17 cellular contexts compared by ENCODE assay signal in the genomic region with DNA sequence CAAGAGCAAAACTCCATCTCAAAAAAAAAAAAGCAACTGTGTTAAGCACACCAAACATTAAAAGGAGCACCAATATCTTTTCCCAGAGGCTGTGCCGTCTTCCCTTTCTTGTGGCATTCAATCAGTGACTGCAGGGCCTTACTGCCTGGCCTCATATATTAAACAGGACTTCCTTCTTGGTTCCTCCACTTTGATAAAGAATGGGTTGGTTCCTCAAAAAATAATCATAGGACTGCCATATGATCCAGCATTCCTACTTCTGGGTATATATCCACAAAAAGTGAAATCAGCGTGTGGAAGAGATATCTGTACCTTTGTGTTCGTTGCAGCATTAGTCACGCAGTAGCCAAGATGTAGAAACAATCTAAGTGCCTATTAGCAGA. TPM values are rescaled to one million over a fixed set of nuclear protein-coding genes. Genes with fewer than 3 reads are reported as not detected.
DNase-seq lines count a peak whose midpoint lies in the region; ATAC-seq and TF ChIP-seq lines count a peak whose summit lies in the region.
"Had no signal": no experiment of that assay in that cellular context is flagged by ENCODE, and none has a peak within 500 bp of the region (broad histone marks: within the 10 kb centered on the region; RNA-seq: fewer than 3 reads in every experiment).

No MANE protein-coding gene starts in this region.

- 75% methylated on average over 4 of the region's 4 CpGs for WGBS in upper lobe of left lung, 2 donors

- no peaks in the 10 kb centered on the region for H3K27me3 ChIP-seq in left ventricle myocardium inferior (ENCODE audit: low read depth)
- H3K27me3 ChIP-seq in upper lobe of left lung = no peaks in the 10 kb centered on the region
- H3K27me3 ChIP-seq in MG63 = no peaks in the 10 kb centered on the region
- H3K27me3 ChIP-seq: breast epithelium, SJCRH30 had no signal

- H3K9me3 ChIP-seq in left ventricle myocardium inferior (replicated peaks) (no peaks in the 10 kb centered on the region), upper lobe of left lung (no peaks in the 10 kb centered on the region), MG63 (no peaks in the 10 kb centered on the region)
- H3K9me3 ChIP-seq: breast epithelium, SJCRH30 had no signal

- peak overlapping the region in 3 of 8 donors; percentile 54 to 74 (median 70) for H3K4me3 Mint-ChIP-seq in naive B cell
- H3K4me3 Mint-ChIP-seq in activated T-helper 1 cell treated with anti-CD3 and anti-CD28 coated beads, Interleukin-12 subunit alpha, Interleukin-12 subunit beta, Interleukin-2, Interleukin-4 antibody, amounts not matched to agents 30 ng/mL and 10 ng/mL and 1 ng/mL, durations not matched to agents 14 hours and 24 hours and 36 hours = no peak overlapping the region
- H3K4me3 Mint-ChIP-seq: activated naive CD8-positive, alpha-beta T cell treated with anti-CD3 and anti-CD28 coated beads, Interleukin-2, amount 10 ng/mL, durations not matched to agents 7 days and 5 days; activated T-cell treated with anti-CD3 and anti-CD28 coated beads, Interleukin-2, amount 50 U/mL, for 24 hours; type B pancreatic cell had no signal

- peak overlapping the region; percentile 5 to 94 (median 72) for H3K27ac Mint-ChIP-seq in naive B cell
- no peak overlapping the region for H3K27ac Mint-ChIP-seq in activated T-helper 1 cell treated with anti-CD3 and anti-CD28 coated beads, Interleukin-12 subunit alpha, Interleukin-12 subunit beta, Interleukin-2, Interleukin-4 antibody, amounts not matched to agents 30 ng/mL and 10 ng/mL and 1 ng/mL, durations not matched to agents 14 hours and 24 hours and 36 hours
- H3K27ac Mint-ChIP-seq: activated naive CD8-positive, alpha-beta T cell treated with anti-CD3 and anti-CD28 coated beads, Interleukin-2, amount 10 ng/mL, durations not matched to agents 7 days and 5 days; activated T-cell treated with anti-CD3 and anti-CD28 coated beads, Interleukin-2, amount 50 U/mL, for 24 hours; type B pancreatic cell had no signal

- H3K36me3 ChIP-seq in left ventricle myocardium inferior = no peaks in the 10 kb centered on the region
- no peaks in the 10 kb centered on the region for H3K36me3 ChIP-seq in upper lobe of left lung
- no peaks in the 10 kb centered on the region for H3K36me3 ChIP-seq in MG63
- H3K36me3 ChIP-seq: breast epithelium, SJCRH30 had no signal

- ATAC-seq in naive B cell (ENCODE audit: low read depth in 2 of 2) = no peak
- no peak for ATAC-seq in upper lobe of left lung (ENCODE audit: low FRiP score in 2 of 2)
- no peak for ATAC-seq in HG02571 (IDR thresholded peaks at IDR 0.05; ENCODE audit: unreplicated experiment)

- H3K27me3 Mint-ChIP-seq in naive B cell = no peaks in the 10 kb centered on the region
- H3K27me3 Mint-ChIP-seq in activated T-helper 1 cell treated with anti-CD3 and anti-CD28 coated beads, Interleukin-12 subunit alpha, Interleukin-12 subunit beta, Interleukin-2, Interleukin-4 antibody, amounts not matched to agents 30 ng/mL and 10 ng/mL and 1 ng/mL, durations not matched to agents 14 hours and 24 hours and 36 hours (ENCODE audit: insufficient read depth) = no peaks in the 10 kb centered on the region
- H3K27me3 Mint-ChIP-seq: activated naive CD8-positive, alpha-beta T cell treated with anti-CD3 and anti-CD28 coated beads, Interleukin-2, amount 10 ng/mL, durations not matched to agents 7 days and 5 days; activated T-cell treated with anti-CD3 and anti-CD28 coated beads, Interleukin-2, amount 50 U/mL, for 24 hours had no signal

- CTCF ChIA-PET in RWPE1 (lab: Yijun Ruan, JAX) = interaction anchor here (1.6 kb wide), 1 partner anchor 11 kb away, joined by 4 read pairs; no protein-coding TSS in a partner anchor

- POLR2A ChIA-PET in RWPE1 (lab: Yijun Ruan, JAX; ENCODE audit: low non-redundant PET) = interaction anchor here (0.7 kb wide), 1 partner anchor 40 kb away, joined by 5 read pairs; no protein-coding TSS in a partner anchor

- TF ChIP-seq EP300 in upper lobe of left lung (IDR thresholded peaks at IDR 0.05) = no peak

- TF ChIP-seq CTCF in left ventricle myocardium inferior (IDR thresholded peaks at IDR 0.05; ENCODE audit: borderline replicate concordance) (no peak), RWPE1 (conservative IDR thresholded peaks at IDR 0.05; ENCODE audit: low read depth) (no peak), upper lobe of left lung (IDR thresholded peaks at IDR 0.05) (no peak)

- peak in 1 of 4 donors; percentile 39 for TF ChIP-seq POLR2A in upper lobe of left lung (IDR thresholded peaks at IDR 0.05)

- H3K36me3 Mint-ChIP-seq in naive B cell = no peaks in the 10 kb centered on the region
- no peaks in the 10 kb centered on the region for H3K36me3 Mint-ChIP-seq in activated T-helper 1 cell treated with anti-CD3 and anti-CD28 coated beads, Interleukin-12 subunit alpha, Interleukin-12 subunit beta, Interleukin-2, Interleukin-4 antibody, amounts not matched to agents 30 ng/mL and 10 ng/mL and 1 ng/mL, durations not matched to agents 14 hours and 24 hours and 36 hours (ENCODE audit: low read depth)
- H3K36me3 Mint-ChIP-seq: activated naive CD8-positive, alpha-beta T cell treated with anti-CD3 and anti-CD28 coated beads, Interleukin-2, amount 10 ng/mL, durations not matched to agents 7 days and 5 days; type B pancreatic cell had no signal

- DNase-seq in left ventricle myocardium inferior = no peak
- DNase-seq in cardiac septum (ENCODE audit: low spot score) = no peak
- DNase-seq in RWPE1 (ENCODE audit: low spot score) = no peak
- DNase-seq in naive B cell = no peak
- DNase-seq in upper lobe of left lung = no peak
- no peak for DNase-seq in MG63
- DNase-seq in activated T-helper 1 cell treated with anti-CD3 and anti-CD28 coated beads, Interleukin-12 subunit alpha, Interleukin-12 subunit beta, Interleukin-2, Interleukin-4 antibody, amounts not matched to agents 30 ng/mL and 10 ng/mL and 1 ng/mL, durations not matched to agents 14 hours and 24 hours and 36 hours (ENCODE audit: low spot score) = no peak
- DNase-seq: activated CD4-positive, alpha-beta T cell treated with anti-CD3 and anti-CD28 coated beads, Interleukin-2, amount 50 U/mL, for 1 hour; activated naive CD8-positive, alpha-beta T cell treated with anti-CD3 and anti-CD28 coated beads, Interleukin-2, amount 10 ng/mL, durations not matched to agents 7 days and 5 days; activated T-cell treated with anti-CD3 and anti-CD28 coated beads, Interleukin-2, amount 50 U/mL, for 24 hours; COR-L47; effector CD4-positive, alpha-beta T cell; NCI-H226; SJCRH30 had no signal

- no peak overlapping the region for H3K4me3 ChIP-seq in left ventricle myocardium inferior
- no peak overlapping the region for H3K4me3 ChIP-seq in upper lobe of left lung
- H3K4me3 ChIP-seq in MG63 = no peak overlapping the region
- H3K4me3 ChIP-seq: breast epithelium, SJCRH30 had no signal

- no peaks in the 10 kb centered on the region for H3K9me3 Mint-ChIP-seq in naive B cell
- H3K9me3 Mint-ChIP-seq in activated T-helper 1 cell treated with anti-CD3 and anti-CD28 coated beads, Interleukin-12 subunit alpha, Interleukin-12 subunit beta, Interleukin-2, Interleukin-4 antibody, amounts not matched to agents 30 ng/mL and 10 ng/mL and 1 ng/mL, durations not matched to agents 14 hours and 24 hours and 36 hours = no peaks in the 10 kb centered on the region
- H3K9me3 Mint-ChIP-seq: activated naive CD8-positive, alpha-beta T cell treated with anti-CD3 and anti-CD28 coated beads, Interleukin-2, amount 10 ng/mL, durations not matched to agents 7 days and 5 days; activated T-cell treated with anti-CD3 and anti-CD28 coated beads, Interleukin-2, amount 50 U/mL, for 24 hours; type B pancreatic cell had no signal

- peaks cover 26 to 46% (median 43%) of the 10 kb centered on the region in 3 donors for H3K4me1 Mint-ChIP-seq in naive B cell
- H3K4me1 Mint-ChIP-seq in activated T-helper 1 cell treated with anti-CD3 and anti-CD28 coated beads, Interleukin-12 subunit alpha, Interleukin-12 subunit beta, Interleukin-2, Interleukin-4 antibody, amounts not matched to agents 30 ng/mL and 10 ng/mL and 1 ng/mL, durations not matched to agents 14 hours and 24 hours and 36 hours (ENCODE audit: low read depth) = peaks cover 8% of the 10 kb centered on the region

- H3K4me1 ChIP-seq in left ventricle myocardium inferior (peaks cover 56% of the 10 kb centered on the region), upper lobe of left lung (peaks cover 16 to 44% (median 27%) of the 10 kb centered on the region in 4 donors)
- H3K4me1 ChIP-seq: breast epithelium, SJCRH30 had no signal

- intact Hi-C loops in left ventricle myocardium inferior (cut with micrococcal nuclease) (no loop called here), cardiac septum (cut with DNase I) (loop anchor here (5.0 kb wide), 3 partner anchors 40 to 115 kb away; a partner anchor contains a TSS)
- intact Hi-C loops in activated T-helper 1 cell treated with anti-CD3 and anti-CD28 coated beads, Interleukin-12 subunit alpha, Interleukin-12 subunit beta, Interleukin-2, Interleukin-4 antibody, amounts not matched to agents 30 ng/mL and 10 ng/mL and 1 ng/mL, durations not matched to agents 14 hours and 24 hours and 36 hours (cut with micrococcal nuclease) = no loop called here

- peak overlapping the region; percentile 80 for H3K27ac ChIP-seq in left ventricle myocardium inferior (replicated peaks)
- peak overlapping the region; percentile 76 for H3K27ac ChIP-seq in RWPE1
- peak overlapping the region; percentile 51 to 88 (median 76) for H3K27ac ChIP-seq in upper lobe of left lung
- H3K27ac ChIP-seq: SJCRH30 had no signal

RNA-seq across cellular contexts. Expression of a gene that starts 40.3 kb away (rescaled TPM):
- total RNA-seq in left ventricle myocardium inferior (51.6 TPM), cardiac septum (54.0 TPM), upper lobe of left lung (10 to 100 TPM; 22.8 to 37.7 (median 25.8) TPM)
- polyA plus RNA-seq in naive B cell (ENCODE audit: low read depth in 6 of 6) = 10 to 100 TPM in 1 of 6 donors, 1 to 10 TPM in 5; 2.9 to 10.7 (median 5.4) TPM
- 0.72 and 1.3 TPM in 2 replicates for total RNA-seq in MG63 (2014; rRNA removed; shearing (Covaris generic); ENCODE audit: low replicate concordance)
- 12.4 and 13.6 TPM in 2 replicates for total RNA-seq in activated T-helper 1 cell treated with anti-CD3 and anti-CD28 coated beads, Interleukin-12 subunit alpha, Interleukin-12 subunit beta, Interleukin-2, Interleukin-4 antibody, amounts not matched to agents 30 ng/mL and 10 ng/mL and 1 ng/mL, durations not matched to agents 14 hours and 24 hours and 36 hours

RNA-seq across cellular contexts. Expression of a gene that starts 46.7 kb away (rescaled TPM):
- total RNA-seq in left ventricle myocardium inferior = 58.0 TPM
- 36.4 TPM for total RNA-seq in cardiac septum
- 10 to 100 TPM; 10.4 to 14.7 (median 11.5) TPM for polyA plus RNA-seq in naive B cell (ENCODE audit: low read depth in 6 of 6)
- 10 to 100 TPM in 3 of 6 donors, 1 to 10 TPM in 3; 7.0 to 19.9 (median 11.0) TPM for total RNA-seq in upper lobe of left lung
- 18.1 and 34.3 TPM in 2 replicates for total RNA-seq in MG63 (2014; rRNA removed; shearing (Covaris generic); ENCODE audit: low replicate concordance)
- 8.4 and 10.1 TPM in 2 replicates for total RNA-seq in activated T-helper 1 cell treated with anti-CD3 and anti-CD28 coated beads, Interleukin-12 subunit alpha, Interleukin-12 subunit beta, Interleukin-2, Interleukin-4 antibody, amounts not matched to agents 30 ng/mL and 10 ng/mL and 1 ng/mL, durations not matched to agents 14 hours and 24 hours and 36 hours
